8 cellular contexts compared by ENCODE assay signal in genomic region chrX:11111947-11112346, GRCh38. TPM values are rescaled to one million over a fixed set of nuclear protein-coding genes. Genes with fewer than 3 reads are reported as not detected.
DNase-seq lines count a peak whose midpoint lies in the region; ATAC-seq and TF ChIP-seq lines count a peak whose summit lies in the region.

No MANE protein-coding gene starts in this region.

- POLR2A ChIA-PET in CD8-positive, alpha-beta memory T cell (lab: Charles Lee), result no interaction called here
- POLR2A ChIA-PET in PC-3 (lab: Charles Lee; ENCODE audit: unreplicated experiment), result no interaction called here

- WGBS in ovary, 3 donors, result 40 to 65% (median 50%) methylated on average over 9 of the region's 9 CpGs

- H3K9me3 ChIP-seq in CD8-positive, alpha-beta memory T cell (ENCODE audit: low read length), result no peaks in the 10 kb centered on the region
- H3K9me3 ChIP-seq in PC-3 (ENCODE audit: low read length) (no peaks in the 10 kb centered on the region), ovary (no peaks in the 10 kb centered on the region)

- peaks cover 0 to 49% (median 4%) of the 10 kb centered on the region in 3 donors for H3K36me3 Mint-ChIP-seq in CD8-positive, alpha-beta memory T cell

- no peak for TF ChIP-seq EP300 in ovary (IDR thresholded peaks at IDR 0.05)

- TF ChIP-seq POLR2A in ovary (IDR thresholded peaks at IDR 0.05), result no peak

- H4K20me1 ChIP-seq in PC-3 (ENCODE audit: low read length), result no peaks in the 10 kb centered on the region

- H3K4me3 Mint-ChIP-seq in CD8-positive, alpha-beta memory T cell, result peak overlapping the region in 2 of 7 donors; percentile 38 to 93

- H3K9me3 Mint-ChIP-seq in CD8-positive, alpha-beta memory T cell, result peaks cover 0 to 2% (median 0%) of the 10 kb centered on the region in 5 donors

- H3K4me1 Mint-ChIP-seq in CD8-positive, alpha-beta memory T cell, result peaks cover 18 to 37% (median 23%) of the 10 kb centered on the region in 3 donors

- BruUV-seq in PC-3 (replicated peaks; lab: Mats Ljungman, UMichigan), result no TSS peak

- peaks cover 13% of the 10 kb centered on the region for H3K4me1 ChIP-seq in CD8-positive, alpha-beta memory T cell (ENCODE audit: insufficient read depth, low read length)
- H3K4me1 ChIP-seq in PC-3 (ENCODE audit: insufficient read depth, low read length) (peaks cover 17% of the 10 kb centered on the region), ovary (ENCODE audit: insufficient read depth) (no peaks in the 10 kb centered on the region)

- H3K27me3 Mint-ChIP-seq in CD8-positive, alpha-beta memory T cell, result no peaks in the 10 kb centered on the region

- no peak for TF ChIP-seq CTCF in PC-3 (conservative IDR thresholded peaks at IDR 0.05; ENCODE audit: low read depth, low read length)
- TF ChIP-seq CTCF in epithelial cell of proximal tubule (conservative IDR thresholded peaks at IDR 0.05; ENCODE audit: low read depth, low read length), result no peak
- TF ChIP-seq CTCF in ovary (IDR thresholded peaks at IDR 0.05), result no peak

- peak overlapping the region; percentile 94 to 99 (median 98) for H3K27ac Mint-ChIP-seq in CD8-positive, alpha-beta memory T cell

- H3K4me3 ChIP-seq in CD8-positive, alpha-beta memory T cell (ENCODE audit: low read length), result peak overlapping the region; percentile 67
- H3K4me3 ChIP-seq in PC-3 (ENCODE audit: low read length), result peak overlapping the region; percentile 86
- H3K4me3 ChIP-seq in epithelial cell of proximal tubule (ENCODE audit: low read depth, low read length), result peak overlapping the region; percentile 81
- H3K4me3 ChIP-seq in ovary, result peak overlapping the region; percentile 64

- no peaks in the 10 kb centered on the region for H3K9me2 ChIP-seq in PC-3 (replicated peaks; ENCODE audit: low read length)

- H3K79me2 ChIP-seq in PC-3 (ENCODE audit: low read length), result peaks cover 50% of the 10 kb centered on the region

- peak overlapping the region; percentile 87 for H3K27ac ChIP-seq in CD8-positive, alpha-beta memory T cell (ENCODE audit: low read depth, low read length)
- H3K27ac ChIP-seq in PC-3 (ENCODE audit: low read length) (peak overlapping the region; percentile 76), ovary (peak overlapping the region in 1 of 2 donors; percentile 52)

- peaks cover 12% of the 10 kb centered on the region for H3K36me3 ChIP-seq in CD8-positive, alpha-beta memory T cell (ENCODE audit: insufficient read depth, low read length)
- H3K36me3 ChIP-seq in PC-3 (ENCODE audit: low read depth, low read length) (peaks cover 36% of the 10 kb centered on the region), ovary (no peaks in the 10 kb centered on the region)

- no peak overlapping the region for H2AFZ ChIP-seq in PC-3 (ENCODE audit: low read length)

- DNase-seq in CD8-positive, alpha-beta memory T cell, result no peak
- no peak for DNase-seq in PC-3
- DNase-seq in epithelial cell of proximal tubule (ENCODE audit: low read depth), result no peak
- DNase-seq in ovary, result no peak
- no peak for DNase-seq in NCI-H2081 (lab: John Stamatoyannopoulos, UW)
- no peak for DNase-seq in SHP77 treated with DMSO at 0.1 percent for 48 hours (lab: John Stamatoyannopoulos, UW)

- H3K4me2 ChIP-seq in PC-3 (ENCODE audit: low read length), result peak overlapping the region; percentile 93

- no peaks in the 10 kb centered on the region for H3F3A ChIP-seq in PC-3 (ENCODE audit: low read length, unreplicated experiment)

- H3K27me3 ChIP-seq in CD8-positive, alpha-beta memory T cell (ENCODE audit: insufficient read depth, low read length, poor library complexity, severe bottlenecking), result no peaks in the 10 kb centered on the region
- H3K27me3 ChIP-seq in PC-3 (ENCODE audit: low read length), result no peaks in the 10 kb centered on the region
- no peaks in the 10 kb centered on the region for H3K27me3 ChIP-seq in ovary

- ATAC-seq in PC-3 (no peak), GM21447 (IDR thresholded peaks at IDR 0.05; ENCODE audit: unreplicated experiment) (no peak), HG03565 (IDR thresholded peaks at IDR 0.05; ENCODE audit: unreplicated experiment) (no peak)

- H3K9ac ChIP-seq in PC-3 (ENCODE audit: low read length), result peak overlapping the region; percentile 97

- CTCF ChIA-PET in CD8-positive, alpha-beta memory T cell (lab: Charles Lee), result no interaction called here
- CTCF ChIA-PET in PC-3 (lab: Charles Lee), result no interaction called here

- intact Hi-C loops in PC-3 (cut with micrococcal nuclease) (no loop called here), ovary (cut with DNase I) (loop anchor here in 1 of 4 donors (5.0 kb wide), 1 partner anchor 490 kb away; the partner anchor contains the start of gene MID1)

RNA-seq across cellular contexts. Expression of gene HCCS, which starts 0.8 kb away (rescaled TPM):
- total RNA-seq in CD8-positive, alpha-beta memory T cell, result 10 to 100 TPM; 35.3 to 36.2 TPM
- 25.0 TPM for polyA plus RNA-seq in CD8-positive, alpha-beta memory T cell
- total RNA-seq in PC-3 (2014; rRNA removed) (44.9 and 54.4 TPM in 2 replicates), epithelial cell of proximal tubule (21.8 and 24.4 TPM in 2 replicates), ovary (10 to 100 TPM in 5 of 7 donors, 1 to 10 TPM in 2; 6.0 to 15.7 (median 14.2) TPM)
- 10 to 100 TPM; 10.4 to 28.2 TPM for polyA plus RNA-seq in ovary
